In the genomic region with DNA sequence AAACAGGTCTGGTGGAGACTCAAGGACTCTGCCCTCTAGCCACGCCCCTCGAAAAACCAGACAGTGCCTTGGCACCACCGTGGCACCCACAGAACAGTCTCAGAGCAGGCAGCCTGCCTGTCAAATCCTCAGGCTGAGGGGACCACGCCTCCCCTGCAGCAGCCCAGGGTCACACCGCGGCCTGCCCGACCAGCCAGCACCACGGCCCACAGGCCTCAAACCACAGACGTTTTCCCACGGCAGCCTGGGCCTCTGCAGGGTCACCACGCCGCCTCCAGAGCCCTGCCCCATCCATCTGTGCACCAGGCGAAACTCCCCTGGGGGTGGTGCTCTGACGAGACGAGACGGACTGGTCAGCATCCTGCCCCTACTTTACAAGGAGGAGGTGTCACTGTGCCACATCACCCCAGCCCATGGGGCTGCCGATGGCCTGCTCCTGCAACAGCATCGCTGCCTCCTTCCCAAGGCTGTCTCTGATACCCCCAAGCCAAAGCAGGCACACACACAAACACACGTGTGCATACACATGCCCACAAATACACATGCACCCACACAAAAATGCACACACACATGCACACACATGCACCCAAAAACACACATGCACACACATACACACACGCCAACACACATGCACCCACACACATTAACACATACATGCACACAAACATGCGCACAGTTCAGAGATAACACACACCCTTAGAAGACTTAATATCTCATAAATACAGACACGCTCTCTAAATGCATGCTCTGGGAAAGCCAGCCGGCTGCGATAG, we compare ENCODE assay signal across 2 cellular contexts.
TF ChIP-seq lines count a peak whose summit lies in the region.

No MANE protein-coding gene starts in this region.

TF ChIP-seq in HepG2, 621 proteins besides CTCF, POLR2A, EP300 and RAD21:
- TF ChIP-seq SNAI1 (CRISPR knock-in tag; IDR thresholded peaks at IDR 0.05; ENCODE audit: borderline replicate concordance) (no peak), HNRNPLL (IDR thresholded peaks at IDR 0.05; ENCODE audit: low read depth, low read length, poor library complexity, severe bottlenecking) (no peak)
- TF ChIP-seq, protein P1, sequence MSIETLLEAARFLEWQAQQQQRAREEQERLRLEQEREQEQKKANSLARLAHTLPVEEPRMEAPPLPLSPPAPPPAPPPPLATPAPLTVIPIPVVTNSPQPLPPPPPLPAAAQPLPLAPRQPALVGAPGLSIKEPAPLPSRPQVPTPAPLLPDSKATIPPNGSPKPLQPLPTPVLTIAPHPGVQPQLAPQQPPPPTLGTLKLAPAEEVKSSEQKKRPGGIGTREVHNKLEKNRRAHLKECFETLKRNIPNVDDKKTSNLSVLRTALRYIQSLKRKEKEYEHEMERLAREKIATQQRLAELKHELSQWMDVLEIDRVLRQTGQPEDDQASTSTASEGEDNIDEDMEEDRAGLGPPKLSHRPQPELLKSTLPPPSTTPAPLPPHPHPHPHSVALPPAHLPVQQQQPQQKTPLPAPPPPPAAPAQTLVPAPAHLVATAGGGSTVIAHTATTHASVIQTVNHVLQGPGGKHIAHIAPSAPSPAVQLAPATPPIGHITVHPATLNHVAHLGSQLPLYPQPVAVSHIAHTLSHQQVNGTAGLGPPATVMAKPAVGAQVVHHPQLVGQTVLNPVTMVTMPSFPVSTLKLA (IDR thresholded peaks at IDR 0.05): peak; percentile 95

TF ChIP-seq in H1, 55 proteins besides CTCF, POLR2A, EP300 and RAD21:
- TF ChIP-seq GTF2F1 (IDR thresholded peaks at IDR 0.05; ENCODE audit: borderline replicate concordance, low read depth, low read length) (no peak), SIX5 (IDR thresholded peaks at IDR 0.05; ENCODE audit: low read depth, low read length) (no peak), HDAC6 (IDR thresholded peaks at IDR 0.05; ENCODE audit: low read depth, low read length) (no peak), KDM5A (IDR thresholded peaks at IDR 0.05; ENCODE audit: low read length) (no peak), GABPA (IDR thresholded peaks at IDR 0.05; ENCODE audit: borderline replicate concordance, insufficient read depth, low read length) (no peak), JUN (IDR thresholded peaks at IDR 0.05; ENCODE audit: low read depth, low read length) (no peak), EGR1 (IDR thresholded peaks at IDR 0.05; ENCODE audit: borderline replicate concordance, low read depth, low read length) (no peak)
- TF ChIP-seq, protein P2, sequence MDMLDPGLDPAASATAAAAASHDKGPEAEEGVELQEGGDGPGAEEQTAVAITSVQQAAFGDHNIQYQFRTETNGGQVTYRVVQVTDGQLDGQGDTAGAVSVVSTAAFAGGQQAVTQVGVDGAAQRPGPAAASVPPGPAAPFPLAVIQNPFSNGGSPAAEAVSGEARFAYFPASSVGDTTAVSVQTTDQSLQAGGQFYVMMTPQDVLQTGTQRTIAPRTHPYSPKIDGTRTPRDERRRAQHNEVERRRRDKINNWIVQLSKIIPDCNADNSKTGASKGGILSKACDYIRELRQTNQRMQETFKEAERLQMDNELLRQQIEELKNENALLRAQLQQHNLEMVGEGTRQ (IDR thresholded peaks at IDR 0.05; ENCODE audit: low read length): no peak
- TF ChIP-seq, protein P3, sequence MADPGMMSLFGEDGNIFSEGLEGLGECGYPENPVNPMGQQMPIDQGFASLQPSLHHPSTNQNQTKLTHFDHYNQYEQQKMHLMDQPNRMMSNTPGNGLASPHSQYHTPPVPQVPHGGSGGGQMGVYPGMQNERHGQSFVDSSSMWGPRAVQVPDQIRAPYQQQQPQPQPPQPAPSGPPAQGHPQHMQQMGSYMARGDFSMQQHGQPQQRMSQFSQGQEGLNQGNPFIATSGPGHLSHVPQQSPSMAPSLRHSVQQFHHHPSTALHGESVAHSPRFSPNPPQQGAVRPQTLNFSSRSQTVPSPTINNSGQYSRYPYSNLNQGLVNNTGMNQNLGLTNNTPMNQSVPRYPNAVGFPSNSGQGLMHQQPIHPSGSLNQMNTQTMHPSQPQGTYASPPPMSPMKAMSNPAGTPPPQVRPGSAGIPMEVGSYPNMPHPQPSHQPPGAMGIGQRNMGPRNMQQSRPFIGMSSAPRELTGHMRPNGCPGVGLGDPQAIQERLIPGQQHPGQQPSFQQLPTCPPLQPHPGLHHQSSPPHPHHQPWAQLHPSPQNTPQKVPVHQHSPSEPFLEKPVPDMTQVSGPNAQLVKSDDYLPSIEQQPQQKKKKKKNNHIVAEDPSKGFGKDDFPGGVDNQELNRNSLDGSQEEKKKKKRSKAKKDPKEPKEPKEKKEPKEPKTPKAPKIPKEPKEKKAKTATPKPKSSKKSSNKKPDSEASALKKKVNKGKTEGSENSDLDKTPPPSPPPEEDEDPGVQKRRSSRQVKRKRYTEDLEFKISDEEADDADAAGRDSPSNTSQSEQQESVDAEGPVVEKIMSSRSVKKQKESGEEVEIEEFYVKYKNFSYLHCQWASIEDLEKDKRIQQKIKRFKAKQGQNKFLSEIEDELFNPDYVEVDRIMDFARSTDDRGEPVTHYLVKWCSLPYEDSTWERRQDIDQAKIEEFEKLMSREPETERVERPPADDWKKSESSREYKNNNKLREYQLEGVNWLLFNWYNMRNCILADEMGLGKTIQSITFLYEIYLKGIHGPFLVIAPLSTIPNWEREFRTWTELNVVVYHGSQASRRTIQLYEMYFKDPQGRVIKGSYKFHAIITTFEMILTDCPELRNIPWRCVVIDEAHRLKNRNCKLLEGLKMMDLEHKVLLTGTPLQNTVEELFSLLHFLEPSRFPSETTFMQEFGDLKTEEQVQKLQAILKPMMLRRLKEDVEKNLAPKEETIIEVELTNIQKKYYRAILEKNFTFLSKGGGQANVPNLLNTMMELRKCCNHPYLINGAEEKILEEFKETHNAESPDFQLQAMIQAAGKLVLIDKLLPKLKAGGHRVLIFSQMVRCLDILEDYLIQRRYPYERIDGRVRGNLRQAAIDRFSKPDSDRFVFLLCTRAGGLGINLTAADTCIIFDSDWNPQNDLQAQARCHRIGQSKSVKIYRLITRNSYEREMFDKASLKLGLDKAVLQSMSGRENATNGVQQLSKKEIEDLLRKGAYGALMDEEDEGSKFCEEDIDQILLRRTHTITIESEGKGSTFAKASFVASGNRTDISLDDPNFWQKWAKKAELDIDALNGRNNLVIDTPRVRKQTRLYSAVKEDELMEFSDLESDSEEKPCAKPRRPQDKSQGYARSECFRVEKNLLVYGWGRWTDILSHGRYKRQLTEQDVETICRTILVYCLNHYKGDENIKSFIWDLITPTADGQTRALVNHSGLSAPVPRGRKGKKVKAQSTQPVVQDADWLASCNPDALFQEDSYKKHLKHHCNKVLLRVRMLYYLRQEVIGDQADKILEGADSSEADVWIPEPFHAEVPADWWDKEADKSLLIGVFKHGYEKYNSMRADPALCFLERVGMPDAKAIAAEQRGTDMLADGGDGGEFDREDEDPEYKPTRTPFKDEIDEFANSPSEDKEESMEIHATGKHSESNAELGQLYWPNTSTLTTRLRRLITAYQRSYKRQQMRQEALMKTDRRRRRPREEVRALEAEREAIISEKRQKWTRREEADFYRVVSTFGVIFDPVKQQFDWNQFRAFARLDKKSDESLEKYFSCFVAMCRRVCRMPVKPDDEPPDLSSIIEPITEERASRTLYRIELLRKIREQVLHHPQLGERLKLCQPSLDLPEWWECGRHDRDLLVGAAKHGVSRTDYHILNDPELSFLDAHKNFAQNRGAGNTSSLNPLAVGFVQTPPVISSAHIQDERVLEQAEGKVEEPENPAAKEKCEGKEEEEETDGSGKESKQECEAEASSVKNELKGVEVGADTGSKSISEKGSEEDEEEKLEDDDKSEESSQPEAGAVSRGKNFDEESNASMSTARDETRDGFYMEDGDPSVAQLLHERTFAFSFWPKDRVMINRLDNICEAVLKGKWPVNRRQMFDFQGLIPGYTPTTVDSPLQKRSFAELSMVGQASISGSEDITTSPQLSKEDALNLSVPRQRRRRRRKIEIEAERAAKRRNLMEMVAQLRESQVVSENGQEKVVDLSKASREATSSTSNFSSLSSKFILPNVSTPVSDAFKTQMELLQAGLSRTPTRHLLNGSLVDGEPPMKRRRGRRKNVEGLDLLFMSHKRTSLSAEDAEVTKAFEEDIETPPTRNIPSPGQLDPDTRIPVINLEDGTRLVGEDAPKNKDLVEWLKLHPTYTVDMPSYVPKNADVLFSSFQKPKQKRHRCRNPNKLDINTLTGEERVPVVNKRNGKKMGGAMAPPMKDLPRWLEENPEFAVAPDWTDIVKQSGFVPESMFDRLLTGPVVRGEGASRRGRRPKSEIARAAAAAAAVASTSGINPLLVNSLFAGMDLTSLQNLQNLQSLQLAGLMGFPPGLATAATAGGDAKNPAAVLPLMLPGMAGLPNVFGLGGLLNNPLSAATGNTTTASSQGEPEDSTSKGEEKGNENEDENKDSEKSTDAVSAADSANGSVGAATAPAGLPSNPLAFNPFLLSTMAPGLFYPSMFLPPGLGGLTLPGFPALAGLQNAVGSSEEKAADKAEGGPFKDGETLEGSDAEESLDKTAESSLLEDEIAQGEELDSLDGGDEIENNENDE (IDR thresholded peaks at IDR 0.05; ENCODE audit: insufficient replicate concordance, low read length): no peak
TF ChIP-seq in H1: peak in this region for 0.
